9 cellular contexts compared by ENCODE assay signal in genomic region chr17:68290955-68291835, GRCh38. TPM values are rescaled to one million over a fixed set of nuclear protein-coding genes. Genes with fewer than 3 reads are reported as not detected.
DNase-seq lines count a peak whose midpoint lies in the region; ATAC-seq, FAIRE-seq and TF ChIP-seq lines count a peak whose summit lies in the region.
"Had no signal": no experiment of that assay in that cellular context is flagged by ENCODE, and none has a peak within 500 bp of the region (broad histone marks: within the 10 kb centered on the region; RNA-seq: fewer than 3 reads in every experiment).

Gene ARSG, plus strand, starts transcription at chr17:68291495. Its CDS starts 15,999 bp downstream, at chr17:68307494.
A gene with protein sequence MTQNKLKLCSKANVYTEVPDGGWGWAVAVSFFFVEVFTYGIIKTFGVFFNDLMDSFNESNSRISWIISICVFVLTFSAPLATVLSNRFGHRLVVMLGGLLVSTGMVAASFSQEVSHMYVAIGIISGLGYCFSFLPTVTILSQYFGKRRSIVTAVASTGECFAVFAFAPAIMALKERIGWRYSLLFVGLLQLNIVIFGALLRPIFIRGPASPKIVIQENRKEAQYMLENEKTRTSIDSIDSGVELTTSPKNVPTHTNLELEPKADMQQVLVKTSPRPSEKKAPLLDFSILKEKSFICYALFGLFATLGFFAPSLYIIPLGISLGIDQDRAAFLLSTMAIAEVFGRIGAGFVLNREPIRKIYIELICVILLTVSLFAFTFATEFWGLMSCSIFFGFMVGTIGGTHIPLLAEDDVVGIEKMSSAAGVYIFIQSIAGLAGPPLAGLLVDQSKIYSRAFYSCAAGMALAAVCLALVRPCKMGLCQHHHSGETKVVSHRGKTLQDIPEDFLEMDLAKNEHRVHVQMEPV (minus strand): TSS chr17:68291127. CDS start chr17:68278320, 12,807 bp downstream.

- CTCF ChIA-PET in Calu3 (lab: Charles Lee) (no interaction called here), Panc1 (lab: Charles Lee) (interaction anchor here (0.6 kb wide), 1 partner anchor 127 kb away, joined by 5 read pairs; no protein-coding TSS in a partner anchor)

- H3K4me1 Mint-ChIP-seq in Calu3 (ENCODE audit: low read depth, unreplicated experiment), result peaks cover 8% of the 10 kb centered on the region

- under 1% methylated on average over 90 of the region's 96 CpGs for WGBS in HUES64
- WGBS in testis, 2 donors, result 1% methylated on average over 11 to 32 of the region's 96 CpGs

- peak; percentile 44 for ATAC-seq in GM21447 (IDR thresholded peaks at IDR 0.05; ENCODE audit: unreplicated experiment)
- ATAC-seq in Panc1, result peak; percentile 80

- H3K4me3 ChIP-seq in HUES64 (ENCODE audit: low read length), result peak within 1 kb of the TSS; percentile 73
- H3K4me3 ChIP-seq in Panc1 (ENCODE audit: low read depth in 2 of 2, low read length in 2 of 2), result peak within 1 kb of the TSS; percentile 51 to 52
- H3K4me3 ChIP-seq in testis, result peak within 1 kb of the TSS; percentile 64 to 66

- intact Hi-C loops in Calu3 (cut with micrococcal nuclease; ENCODE audit: unreplicated experiment), result no loop called here
- intact Hi-C loops in Panc1 (cut with micrococcal nuclease; ENCODE audit: unreplicated experiment), result no loop called here
- intact Hi-C loops in testis (cut with DNase I; ENCODE audit: low total_unique reads), result no loop called here

- DNase-seq in Calu3, result peak; percentile 69
- DNase-seq in Panc1 (ENCODE audit: low read depth, low spot score), result no peak
- peak; percentile 83 for DNase-seq in activated gamma-delta T cell (lab: John Stamatoyannopoulos, UW)
- DNase-seq in frontal cortex (ENCODE audit: low spot score in 2 of 2), result peak; percentile 76 to 79
- peak in 47 of 56 donors; percentile 27 to 82 (median 54) for DNase-seq in nucleus accumbens (lab: John Stamatoyannopoulos, UW)
- peak; percentile 81 for DNase-seq in testis

- no peaks in the 10 kb centered on the region for H3K36me3 ChIP-seq in HUES64 (ENCODE audit: insufficient read depth, low read length)
- H3K36me3 ChIP-seq in Panc1 (ENCODE audit: control insufficient read depth, insufficient read depth, low read length), result no peaks in the 10 kb centered on the region
- no peaks in the 10 kb centered on the region for H3K36me3 ChIP-seq in testis (ENCODE audit: low read depth, missing control alignments)

- no peak for FAIRE-seq in frontal cortex (lab: Jason Lieb, UNC)
- FAIRE-seq: islet of Langerhans had no signal

- TF ChIP-seq CTCF in Calu3 (IDR thresholded peaks at IDR 0.05; ENCODE audit: unreplicated experiment) (no peak), Panc1 (IDR thresholded peaks at IDR 0.05) (no peak), testis (IDR thresholded peaks at IDR 0.05) (no peak)

- BruUV-seq in Calu3 (replicated peaks; lab: Mats Ljungman, UMichigan), result no TSS peak
- BruUV-seq in Panc1 (replicated peaks; lab: Mats Ljungman, UMichigan), result no TSS peak

- H3K9me3 ChIP-seq in HUES64 (ENCODE audit: insufficient read depth, low read depth, low read length) (no peaks in the 10 kb centered on the region), Panc1 (ENCODE audit: control insufficient read depth, insufficient read depth, low read depth, low read length) (no peaks in the 10 kb centered on the region), testis (no peaks in the 10 kb centered on the region)

- H3K9me3 Mint-ChIP-seq in Calu3 (ENCODE audit: low read depth, unreplicated experiment), result no peaks in the 10 kb centered on the region

- H3K4me1 ChIP-seq in HUES64 (ENCODE audit: insufficient read depth, low read length) (peaks cover 45% of the 10 kb centered on the region), Panc1 (ENCODE audit: control insufficient read depth, insufficient read depth, low read length) (0 out of 2 replicates have a peak, but pooled peaks cover 2% of the 10 kb centered on the region), testis (no peaks in the 10 kb centered on the region)

- H3K27ac ChIP-seq in HUES64 (ENCODE audit: low read depth, low read length) (peak within 1 kb of the TSS; percentile 73; the same call in 1 of the 2 replicates), Panc1 (ENCODE audit: low read length) (no peak within 1 kb of the TSS), testis (peak within 1 kb of the TSS; percentile 51 to 73)

- H3K9ac ChIP-seq in HUES64 (ENCODE audit: low read depth, low read length), result peak within 1 kb of the TSS; percentile 90

- H3K27me3 ChIP-seq in HUES64 (ENCODE audit: insufficient read depth, low read length) (peaks cover 46% of the 10 kb centered on the region), Panc1 (ENCODE audit: control insufficient read depth, insufficient read depth, low read length) (peaks cover 4% of the 10 kb centered on the region), testis (no peaks in the 10 kb centered on the region)

- peaks cover 19% of the 10 kb centered on the region for H3K36me3 Mint-ChIP-seq in Calu3 (ENCODE audit: insufficient read depth, unreplicated experiment)

- POLR2A ChIA-PET in Panc1 (lab: Charles Lee), result no interaction called here

- peak within 1 kb of the TSS; percentile 92 for H3K4me3 Mint-ChIP-seq in Calu3 (ENCODE audit: low read depth, unreplicated experiment)

- H3K27ac Mint-ChIP-seq in Calu3 (ENCODE audit: unreplicated experiment), result no peak within 1 kb of the TSS

- peaks cover 68% of the 10 kb centered on the region for H3K27me3 Mint-ChIP-seq in Calu3 (ENCODE audit: unreplicated experiment)

- in situ Hi-C loops in Panc1 (cut with HindIII; ENCODE audit: low pct_unique_long_range_greater_than_20kb, low sequenced_read_pairs), result no loop called here

- TF ChIP-seq POLR2A in testis (IDR thresholded peaks at IDR 0.05), result no peak

RNA-seq across cellular contexts. Expression of gene ARSG, which starts in this region (rescaled TPM):
- total RNA-seq in Calu3 (2022) (1.4 and 2.4 TPM in 2 replicates), Panc1 (2021; ENCODE audit: unreplicated experiment) (2.3 TPM), frontal cortex (5.7 TPM), testis (10 to 100 TPM; 12.5 to 16.9 TPM)
- 2.8 TPM for polyA plus RNA-seq in HUES64 (2013, experiment 1 of 2)
- 3.9 TPM for polyA plus RNA-seq in HUES64 (2013, experiment 2 of 2)
- polyA plus RNA-seq in Panc1 (2012; ENCODE audit: insufficient read length), result 1.4 TPM
- polyA plus RNA-seq in testis (ENCODE audit: insufficient read depth, low read depth, low replicate concordance), result 7.4 TPM

RNA-seq across cellular contexts. Expression of the second gene that starts in this region (rescaled TPM):
- total RNA-seq in Calu3 (2022) (0.12 and 0.19 TPM in 2 replicates), Panc1 (2021; ENCODE audit: unreplicated experiment) (0.26 TPM), frontal cortex (1.2 TPM), testis (1 to 10 TPM; 1.5 to 1.9 TPM)
- polyA plus RNA-seq in HUES64 (2013, experiment 1 of 2), result 0.05 TPM
- 0.19 TPM for polyA plus RNA-seq in HUES64 (2013, experiment 2 of 2)
- not detected for polyA plus RNA-seq in Panc1 (2012; ENCODE audit: insufficient read length)
- 2.2 TPM for polyA plus RNA-seq in testis (ENCODE audit: insufficient read depth, low read depth, low replicate concordance)
